Comparison of ENCODE assay signal across 10 cellular contexts in genomic region chr5:159061834-159062530, GRCh38. TPM values are rescaled to one million over a fixed set of nuclear protein-coding genes. Genes with fewer than 3 reads are reported as not detected.
DNase-seq lines count a peak whose midpoint lies in the region; TF ChIP-seq lines count a peak whose summit lies in the region.
"Had no signal": no experiment of that assay in that cellular context is flagged by ENCODE, and none has a peak within 500 bp of the region (broad histone marks: within the 10 kb centered on the region; RNA-seq: fewer than 3 reads in every experiment).

No MANE protein-coding gene starts in this region.

- peaks cover 82% of the 10 kb centered on the region for H3K4me1 Mint-ChIP-seq in glutamatergic neuron (ENCODE audit: low read depth, unreplicated experiment)

- DNase-seq in AG09309 (ENCODE audit: low read depth): no peak
- DNase-seq in SJSA1 (ENCODE audit: low read depth in 1 of 2, low spot score in 2 of 2): no peak
- peak; percentile 57 for DNase-seq in glutamatergic neuron
- no peak for DNase-seq in COLO829 (ENCODE audit: low spot score)
- DNase-seq in activated CD4-positive, alpha-beta T cell treated with anti-CD3 and anti-CD28 coated beads for 1 hour: no peak
- no peak for DNase-seq in HAP-1 (ENCODE audit: low spot score in 2 of 2)
- no peak for DNase-seq in ureter (ENCODE audit: low spot score)
- DNase-seq: activated B cell treated with CpG ODN at 0.5 μM for 24 hours had no signal

- peaks cover 4% of the 10 kb centered on the region for H3K9me3 Mint-ChIP-seq in glutamatergic neuron (ENCODE audit: unreplicated experiment)
- H3K9me3 Mint-ChIP-seq: activated B cell treated with CpG ODN at 0.5 μM for 24 hours had no signal

- no peaks in the 10 kb centered on the region for H3K79me2 ChIP-seq in parathyroid adenoma

- peak overlapping the region; percentile 87 for H3K4me3 Mint-ChIP-seq in glutamatergic neuron (ENCODE audit: unreplicated experiment)
- H3K4me3 Mint-ChIP-seq: activated B cell treated with CpG ODN at 0.5 μM for 24 hours had no signal

- H3K4me1 ChIP-seq in SJSA1 (replicated peaks) (peaks cover 43% of the 10 kb centered on the region), parathyroid adenoma (no peaks in the 10 kb centered on the region), HAP-1 (no peaks in the 10 kb centered on the region)

- in situ Hi-C loops in HAP-1 (cut with MboI; ENCODE audit: low sequenced_read_pairs): no loop called here

- peak overlapping the region; percentile 90 for H3K27ac Mint-ChIP-seq in glutamatergic neuron (ENCODE audit: unreplicated experiment)
- H3K27ac Mint-ChIP-seq: activated B cell treated with CpG ODN at 0.5 μM for 24 hours had no signal

- H3K4me3 ChIP-seq in AG09309 (ENCODE audit: control insufficient read depth, low read depth, low read length): peak overlapping the region; percentile 13
- H3K4me3 ChIP-seq in SJSA1: peak overlapping the region; percentile 19
- no peak overlapping the region for H3K4me3 ChIP-seq in parathyroid adenoma (ENCODE audit: low read depth, low read length)
- no peak overlapping the region for H3K4me3 ChIP-seq in HAP-1
- H3K4me3 ChIP-seq: lung had no signal

- H3K9me3 ChIP-seq in SJSA1 (replicated peaks) (no peaks in the 10 kb centered on the region), parathyroid adenoma (ENCODE audit: control insufficient read depth, low read length) (no peaks in the 10 kb centered on the region), HAP-1 (no peaks in the 10 kb centered on the region)

- no peaks in the 10 kb centered on the region for H3K27me3 ChIP-seq in SJSA1 (replicated peaks)
- peaks cover 4% of the 10 kb centered on the region for H3K27me3 ChIP-seq in parathyroid adenoma (ENCODE audit: control insufficient read depth, insufficient read depth, low read length)
- H3K27me3 ChIP-seq in HAP-1 (ENCODE audit: low read depth): peaks cover 17% of the 10 kb centered on the region

- no peak overlapping the region for H2AFZ ChIP-seq in parathyroid adenoma

- H3K36me3 ChIP-seq in SJSA1 (no peaks in the 10 kb centered on the region), parathyroid adenoma (ENCODE audit: control insufficient read depth, insufficient read depth, low read length) (no peaks in the 10 kb centered on the region), HAP-1 (replicated peaks) (no peaks in the 10 kb centered on the region)

- H3K4me2 ChIP-seq in parathyroid adenoma (ENCODE audit: low read length): no peak overlapping the region

- peaks cover 6% of the 10 kb centered on the region for H3K27me3 Mint-ChIP-seq in glutamatergic neuron (ENCODE audit: unreplicated experiment)
- H3K27me3 Mint-ChIP-seq: activated B cell treated with CpG ODN at 0.5 μM for 24 hours had no signal

- H3K27ac ChIP-seq in SJSA1 (peak overlapping the region; percentile 88), parathyroid adenoma (peak overlapping the region; percentile 47)

- no peak overlapping the region for H3K9ac ChIP-seq in parathyroid adenoma

- TF ChIP-seq CTCF in AG09309 (IDR thresholded peaks at IDR 0.05; ENCODE audit: control insufficient read depth, insufficient read depth, low read depth, low read length, missing control alignments) (no peak), glutamatergic neuron (IDR thresholded peaks at IDR 0.05; ENCODE audit: partially characterized antibody, unreplicated experiment) (no peak), parathyroid adenoma (IDR thresholded peaks at IDR 0.05) (no peak)

- no peaks in the 10 kb centered on the region for H3K36me3 Mint-ChIP-seq in glutamatergic neuron (ENCODE audit: unreplicated experiment)

RNA-seq across cellular contexts. Expression of gene EBF1, which starts 37.7 kb away (rescaled TPM):
- 8.5 and 12.7 TPM in 2 replicates for total RNA-seq in SJSA1 (2014; rRNA removed; shearing (Covaris generic))
- total RNA-seq in glutamatergic neuron (ENCODE audit: unreplicated experiment): 412 TPM
- 28.6 TPM for total RNA-seq in ureter

Comparison
In these comparisons a context has a peak if more than half of its experiments do, and no peak if none do; other contexts are left out.
1. H3K4me3 ChIP-seq: peak in AG09309 (single experiment) and SJSA1 (single experiment); none in parathyroid adenoma (single experiment) and HAP-1 (single experiment).
2. RNA of gene EBF1, which starts 37.7 kb away (total RNA-seq): 412 TPM in glutamatergic neuron (single experiment); 28.6 TPM in ureter (single experiment) and 8.5 to 12.7 TPM in SJSA1; every median in the first group is over 10 times any median in the second.